ENCODE assay signal across 12 cellular contexts in genomic region chr18:48728204-48728833, GRCh38.
A peak's percentile ranks its signal among the peaks of the same experiment; 100 is the strongest.
DNase-seq lines count a peak whose midpoint lies in the region; ATAC-seq, FAIRE-seq and TF ChIP-seq lines count a peak whose summit lies in the region.
"Had no signal": no experiment of that assay in that cellular context is flagged by ENCODE, and none has a peak within 500 bp of the region (broad histone marks: within the 10 kb centered on the region; RNA-seq: fewer than 3 reads in every experiment).

No MANE protein-coding gene starts in this region.

- H2BK15ac ChIP-seq in IMR-90 (ENCODE audit: low read depth, low read length): peak overlapping the region; percentile 85; the same call in 1 of the 3 replicates

- DNase-seq in IMR-90 (peak; percentile 99), astrocyte of the hippocampus (ENCODE audit: low read depth, low spot score) (peak; percentile 96), kidney (peak; percentile 41), CD14-positive monocyte (ENCODE audit: low spot score) (no peak), progenitor cell of endocrine pancreas (ENCODE audit: low spot score, unreplicated experiment) (no peak)
- DNase-seq: NCI-H1436; SHP77 treated with DMSO at 0.1 percent for 48 hours; stimulated activated CD4-positive, alpha-beta T cell treated with anti-CD3 and anti-CD28 coated beads, Interleukin-4, amount 100 ng/mL, for 4 hours had no signal

- H3K14ac ChIP-seq in IMR-90 (replicated peaks; ENCODE audit: low read depth, low read length): peak overlapping the region; percentile 87

- H3K23ac ChIP-seq in IMR-90 (ENCODE audit: low read depth, low read length): peak overlapping the region; percentile 78; the same call in 1 of the 2 replicates

- peaks cover 21% of the 10 kb centered on the region for H3K9me3 ChIP-seq in IMR-90 (ENCODE audit: control insufficient read depth, insufficient read depth, low read length)
- H3K9me3 ChIP-seq in kidney (ENCODE audit: control insufficient read depth in 1 of 2, low read length in 2 of 2): peaks cover 0 to 10% of the 10 kb centered on the region in 2 donors

- peaks cover 0 to 9% (median 5%) of the 10 kb centered on the region in 7 donors for H3K9me3 Mint-ChIP-seq in CD14-positive monocyte
- no peaks in the 10 kb centered on the region for H3K9me3 Mint-ChIP-seq in progenitor cell of endocrine pancreas (ENCODE audit: low read depth)

- H3K4ac ChIP-seq in IMR-90 (ENCODE audit: low read depth, low read length): peak overlapping the region; percentile 88

- peak; percentile 95 for ATAC-seq in IMR-90 (ENCODE audit: low read depth)
- ATAC-seq in HG02798 (IDR thresholded peaks at IDR 0.05; ENCODE audit: poor library complexity, unreplicated experiment): no peak
- no peak for ATAC-seq in GM21825 (IDR thresholded peaks at IDR 0.05; ENCODE audit: unreplicated experiment)

- no peak overlapping the region for H3K56ac ChIP-seq in IMR-90 (ENCODE audit: extremely low read depth, insufficient read depth, low read length)

- peak overlapping the region; percentile 84 for H3K27ac ChIP-seq in ACC112 (ENCODE audit: low read depth, low read length)
- peak overlapping the region; percentile 33; the same call in 1 of the 2 replicates for H3K27ac ChIP-seq in IMR-90 (ENCODE audit: insufficient read depth, low read length)
- no peak overlapping the region for H3K27ac ChIP-seq in kidney (ENCODE audit: low read depth in 2 of 2, low read length in 2 of 2)
- H3K27ac ChIP-seq: BLaER1 treated with 17β-estradiol and CSF1 and Interleukin-3, amounts not matched to agents 10 nM and 100 nM had no signal

- H3K9me1 ChIP-seq in IMR-90 (ENCODE audit: insufficient read depth, low read length): peaks cover 21% of the 10 kb centered on the region

- H4K20me1 ChIP-seq in IMR-90 (ENCODE audit: insufficient read depth, low read length): peaks cover 9% of the 10 kb centered on the region

- H3K18ac ChIP-seq in IMR-90 (ENCODE audit: low read depth, low read length): peak overlapping the region; percentile 30; the same call in 1 of the 2 replicates

- H3K4me1 ChIP-seq in ACC112 (ENCODE audit: control insufficient read depth, insufficient read depth, low read length, unreplicated experiment) (peaks cover 34% of the 10 kb centered on the region), IMR-90 (ENCODE audit: control insufficient read depth, insufficient read depth, low read length) (peaks cover 10% of the 10 kb centered on the region), kidney (ENCODE audit: control insufficient read depth in 1 of 2, insufficient read depth in 1 of 2, low read depth in 1 of 2, low read length in 2 of 2) (peaks cover 0 to 2% of the 10 kb centered on the region in 2 donors)

- peak overlapping the region; percentile 21; the same call in 1 of the 2 replicates for H4K5ac ChIP-seq in IMR-90 (ENCODE audit: low read depth, low read length)

- H3K79me1 ChIP-seq in IMR-90 (ENCODE audit: low read depth in 1 of 2, low read length in 2 of 2): peaks cover 39 to 84% of the 10 kb centered on the region in 2 experiments

- peak overlapping the region; percentile 96; the same call in 1 of the 2 replicates for H2AK5ac ChIP-seq in IMR-90 (ENCODE audit: low read depth, low read length)

- POLR2A ChIA-PET in IMR-90 (lab: Charles Lee; ENCODE audit: unreplicated experiment): no interaction called here

- H2BK5ac ChIP-seq in IMR-90 (ENCODE audit: low read depth, low read length, poor library complexity, severe bottlenecking): peak overlapping the region; percentile 72

- H3K9ac ChIP-seq in IMR-90 (ENCODE audit: low read depth, low read length) (no peak overlapping the region), kidney (ENCODE audit: low read length in 2 of 2) (no peak overlapping the region)
- H3K9ac ChIP-seq: BLaER1 treated with 17β-estradiol and CSF1 and Interleukin-3, amounts not matched to agents 10 nM and 100 nM had no signal

- H3K4me3 Mint-ChIP-seq in CD14-positive monocyte (no peak overlapping the region), progenitor cell of endocrine pancreas (ENCODE audit: low read depth) (no peak overlapping the region)

- no peak overlapping the region for H3K4me2 ChIP-seq in IMR-90 (ENCODE audit: low read depth, low read length)
- H3K4me2 ChIP-seq: BLaER1 treated with 17β-estradiol and CSF1 and Interleukin-3, amounts not matched to agents 10 nM and 100 nM had no signal

- H2AFZ ChIP-seq in ACC112 (ENCODE audit: low read length, unreplicated experiment) (no peak overlapping the region), IMR-90 (replicated peaks; ENCODE audit: low read length, poor library complexity) (peak overlapping the region; percentile 47)

- peaks cover 34% of the 10 kb centered on the region for H3K4me1 Mint-ChIP-seq in CD14-positive monocyte
- H3K4me1 Mint-ChIP-seq in progenitor cell of endocrine pancreas (ENCODE audit: low read depth): no peaks in the 10 kb centered on the region

- no peak for TF ChIP-seq CTCF in IMR-90 (conservative IDR thresholded peaks at IDR 0.05; ENCODE audit: low read depth, low read length)
- TF ChIP-seq CTCF in kidney (IDR thresholded peaks at IDR 0.05; ENCODE audit: borderline replicate concordance, extremely low read depth, insufficient read depth): no peak
- no peak for TF ChIP-seq CTCF in CD14-positive monocyte (IDR thresholded peaks at IDR 0.05)
- no peak for TF ChIP-seq CTCF in progenitor cell of endocrine pancreas (IDR thresholded peaks at IDR 0.05; ENCODE audit: unreplicated experiment)

- H3K79me2 ChIP-seq in ACC112 (ENCODE audit: control insufficient read depth, insufficient read depth, low read length, unreplicated experiment): peaks cover 5% of the 10 kb centered on the region

- peak overlapping the region; percentile 38 to 77; a peak in 3 of 4 replicates for H4K8ac ChIP-seq in IMR-90 (ENCODE audit: low read depth in 2 of 2, low read length in 2 of 2)

- H3K4me3 ChIP-seq in ACC112 (ENCODE audit: low read depth, low read length) (no peak overlapping the region; the same call in 1 of the 2 replicates), IMR-90 (ENCODE audit: insufficient read depth, low read depth, low read length) (no peak overlapping the region), kidney (ENCODE audit: low read length in 2 of 2) (no peak overlapping the region)
- H3K4me3 ChIP-seq: BLaER1 treated with 17β-estradiol and CSF1 and Interleukin-3, amounts not matched to agents 10 nM and 100 nM had no signal

- H3K36me3 ChIP-seq in ACC112 (ENCODE audit: insufficient read depth, low read length) (peaks cover 10% of the 10 kb centered on the region; the same call in 1 of the 2 replicates), IMR-90 (ENCODE audit: control insufficient read depth, insufficient read depth, low read length) (peaks cover 31% of the 10 kb centered on the region), kidney (ENCODE audit: control insufficient read depth in 1 of 2, insufficient read depth in 2 of 2, low read length in 2 of 2) (no peaks in the 10 kb centered on the region)

- intact Hi-C loops in IMR-90 (cut with micrococcal nuclease) (no loop called here), kidney (cut with DNase I) (no loop called here), CD14-positive monocyte (cut with micrococcal nuclease) (no loop called here)

- H3K27me3 Mint-ChIP-seq in CD14-positive monocyte (ENCODE audit: low read depth in 3 of 3) (peaks cover 0 to 5% (median 0%) of the 10 kb centered on the region in 3 donors), progenitor cell of endocrine pancreas (no peaks in the 10 kb centered on the region)

- no peak for TF ChIP-seq POLR2A in IMR-90 (IDR thresholded peaks at IDR 0.05; ENCODE audit: low read depth, low read length)

- FAIRE-seq in kidney (lab: Jason Lieb, UNC): no peak

- H4K91ac ChIP-seq in IMR-90 (ENCODE audit: insufficient read depth, low read depth, low read length): peak overlapping the region; percentile 87

- H3K27me3 ChIP-seq in ACC112 (ENCODE audit: insufficient read depth, low read length) (no peaks in the 10 kb centered on the region), IMR-90 (ENCODE audit: control insufficient read depth, insufficient read depth, low read length) (no peaks in the 10 kb centered on the region)
- H3K27me3 ChIP-seq: BLaER1 treated with 17β-estradiol and CSF1 and Interleukin-3, amounts not matched to agents 10 nM and 100 nM had no signal

- CTCF ChIA-PET in IMR-90 (lab: Yijun Ruan, JAX): no interaction called here

- in situ Hi-C loops in IMR-90 (cut with MboI; ENCODE audit: low sequenced_read_pairs): no loop called here

- peak overlapping the region; percentile 84 for H2BK20ac ChIP-seq in IMR-90 (ENCODE audit: low read depth, low read length)

- no peak for TF ChIP-seq RAD21 in IMR-90 (IDR thresholded peaks at IDR 0.05; ENCODE audit: low read length)

- H3K27ac Mint-ChIP-seq in CD14-positive monocyte (peak overlapping the region in 3 of 7 donors; percentile 1 to 66 (median 17)), progenitor cell of endocrine pancreas (no peak overlapping the region)

- H3K36me3 Mint-ChIP-seq in CD14-positive monocyte (peaks cover 4 to 16% of the 10 kb centered on the region in 2 donors), progenitor cell of endocrine pancreas (ENCODE audit: insufficient read depth) (peaks cover 1% of the 10 kb centered on the region)

- BruUV-seq in IMR-90 (replicated peaks; lab: Mats Ljungman, UMichigan): no TSS peak

- WGBS in IMR-90 (ENCODE audit: extremely low coverage in 2 of 2, insufficient read length in 1 of 2), 2 experiments: 100% methylated on average over 1 of the region's 6 CpGs; no CpG with 5 or more reads in 1 of the 2 experiments

- dilution Hi-C loops in IMR-90 (cut with HindIII; ENCODE audit: low sequenced_read_pairs, unreplicated experiment): no loop called here

- H2AK9ac ChIP-seq in IMR-90 (replicated peaks; ENCODE audit: low read depth, low read length, poor library complexity): peak overlapping the region; percentile 43

- H2BK120ac ChIP-seq in IMR-90 (ENCODE audit: low read depth, low read length): peak overlapping the region; percentile 83

TF ChIP-seq in IMR-90, 13 proteins besides CTCF, POLR2A, EP300 and RAD21 (continues in another document):
- TF ChIP-seq SMC3 (IDR thresholded peaks at IDR 0.05; ENCODE audit: low read depth, low read length) (no peak), RFX5 (IDR thresholded peaks at IDR 0.05; ENCODE audit: low read depth, low read length) (no peak), MXI1 (IDR thresholded peaks at IDR 0.05; ENCODE audit: borderline replicate concordance, low read depth, low read length) (no peak), FOS (IDR thresholded peaks at IDR 0.05; ENCODE audit: low read depth, low read length) (0 out of 2 replicates have a peak, but pooled peaks have one; percentile 8), USF2 (IDR thresholded peaks at IDR 0.05; ENCODE audit: low read depth, low read length) (0 out of 2 replicates have a peak, but pooled peaks have one; percentile 37), BHLHE40 (IDR thresholded peaks at IDR 0.05; ENCODE audit: low read depth, low read length) (peak; percentile 96), CEBPB (IDR thresholded peaks at IDR 0.05; ENCODE audit: low read depth, low read length) (no peak)

Comparison
In these comparisons a context has a peak if more than half of its experiments do, and no peak if none do; other contexts are left out.
1. H3K27ac ChIP-seq: peak in ACC112 (single experiment) and IMR-90 (single experiment); none in kidney (0 of 2).
2. DNase-seq: peak in IMR-90 (single experiment), astrocyte of the hippocampus (single experiment) and kidney (single experiment); none in CD14-positive monocyte (single experiment) and progenitor cell of endocrine pancreas (single experiment).